In the genomic region with DNA sequence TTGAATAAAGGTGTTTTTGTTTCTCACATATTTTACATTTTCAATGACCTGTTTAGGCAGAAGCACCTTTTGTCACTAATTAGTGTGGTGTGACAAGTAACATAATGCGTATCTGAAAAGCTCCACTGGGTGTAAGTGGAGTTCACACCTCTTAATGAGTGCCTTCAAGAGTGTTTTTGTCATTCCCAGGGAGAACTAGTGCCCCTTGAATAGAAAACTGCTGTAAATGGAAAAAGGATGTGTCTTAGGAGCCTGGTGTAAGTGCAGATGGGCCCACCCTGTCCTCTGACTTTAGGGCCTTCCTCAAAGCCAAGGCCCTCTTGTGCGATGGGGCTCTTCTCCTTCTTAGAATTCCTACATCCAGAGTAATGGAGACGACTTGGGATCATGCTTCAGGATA, we compare ENCODE assay signal across 23 cellular contexts.
"Had no signal": no experiment of that assay in that cellular context is flagged by ENCODE, and none has a peak within 500 bp of the region (broad histone marks: within the 10 kb centered on the region; RNA-seq: fewer than 3 reads in every experiment).

No MANE protein-coding gene starts in this region.

- H3K27me3 Mint-ChIP-seq: naive thymus-derived CD8-positive, alpha-beta T cell; stimulated activated naive B cell treated with anti-CD40 and anti-IgM and Interleukin-4, amounts not matched to agents 10 μg/mL and 1 μg/mL and 100 μg/mL, for 72 hours; stimulated activated naive CD8-positive, alpha-beta T cell treated with anti-CD3 and anti-CD28 coated beads, Interleukin-15, Interleukin-2, amounts not matched to agents 100 ng/mL and 50 ng/mL, for 24 hours had no signal

- H3K27ac ChIP-seq: dorsolateral prefrontal cortex, esophagus squamous epithelium, heart right ventricle, left lung, neutrophil, pancreas, right lobe of liver, thoracic aorta, tibial nerve, upper lobe of left lung had no signal

- H3K36me3 ChIP-seq: esophagus squamous epithelium, heart right ventricle, left lung, neutrophil, pancreas, right lobe of liver, thoracic aorta, upper lobe of left lung had no signal

- DNase-seq: dorsolateral prefrontal cortex; effector CD8-positive, alpha-beta T cell; esophagus squamous epithelium; foreskin melanocyte; glutamatergic neuron; heart right ventricle; hippocampal formation; left cardiac atrium; left lung; naive thymus-derived CD8-positive, alpha-beta T cell; nephron progenitor cell; pancreas; retina; right lobe of liver; small intestine; stimulated activated CD4-positive, alpha-beta T cell treated with anti-CD3 and anti-CD28 coated beads, Interleukin-15, amount 100 ng/mL, for 24 hours; stimulated activated CD4-positive, alpha-beta T cell treated with anti-CD3 and anti-CD28 coated beads, Interleukin-2, amount 100 ng/mL, for 48 hours; stimulated activated naive B cell treated with anti-CD40 and anti-IgM and Interleukin-4, amounts not matched to agents 10 μg/mL and 1 μg/mL and 100 μg/mL, for 72 hours; upper lobe of left lung had no signal

- H3K4me1 ChIP-seq: esophagus squamous epithelium, left lung, pancreas, tibial nerve, upper lobe of left lung had no signal

- H3K27ac Mint-ChIP-seq: naive thymus-derived CD8-positive, alpha-beta T cell; nephron progenitor cell; stimulated activated naive B cell treated with anti-CD40 and anti-IgM and Interleukin-4, amounts not matched to agents 10 μg/mL and 1 μg/mL and 100 μg/mL, for 72 hours; stimulated activated naive CD8-positive, alpha-beta T cell treated with anti-CD3 and anti-CD28 coated beads, Interleukin-15, Interleukin-2, amounts not matched to agents 100 ng/mL and 50 ng/mL, for 24 hours had no signal

- H3K27me3 ChIP-seq: dorsolateral prefrontal cortex, esophagus squamous epithelium, heart right ventricle, left lung, neutrophil, pancreas, right lobe of liver, tibial nerve, upper lobe of left lung had no signal

- H3K4me1 Mint-ChIP-seq: naive thymus-derived CD8-positive, alpha-beta T cell; stimulated activated naive B cell treated with anti-CD40 and anti-IgM and Interleukin-4, amounts not matched to agents 10 μg/mL and 1 μg/mL and 100 μg/mL, for 72 hours had no signal

- H3K4me3 ChIP-seq: dorsolateral prefrontal cortex, esophagus squamous epithelium, heart right ventricle, left lung, pancreas, right lobe of liver, thoracic aorta, tibial nerve, upper lobe of left lung had no signal

- H3K9me3 ChIP-seq: neutrophil, pancreas, upper lobe of left lung had no signal

- H3K4me3 Mint-ChIP-seq: naive thymus-derived CD8-positive, alpha-beta T cell; nephron progenitor cell; stimulated activated naive B cell treated with anti-CD40 and anti-IgM and Interleukin-4, amounts not matched to agents 10 μg/mL and 1 μg/mL and 100 μg/mL, for 72 hours; stimulated activated naive CD8-positive, alpha-beta T cell treated with anti-CD3 and anti-CD28 coated beads, Interleukin-15, Interleukin-2, amounts not matched to agents 100 ng/mL and 50 ng/mL, for 24 hours had no signal

- ATAC-seq: heart right ventricle; left cardiac atrium; left lung; naive thymus-derived CD8-positive, alpha-beta T cell; pancreas; right lobe of liver; stimulated activated naive B cell treated with anti-CD40 and anti-IgM and Interleukin-4, amounts not matched to agents 10 μg/mL and 1 μg/mL and 100 μg/mL, for 72 hours had no signal
